Comparison of ENCODE assay signal across 32 cellular contexts in the genomic region with DNA sequence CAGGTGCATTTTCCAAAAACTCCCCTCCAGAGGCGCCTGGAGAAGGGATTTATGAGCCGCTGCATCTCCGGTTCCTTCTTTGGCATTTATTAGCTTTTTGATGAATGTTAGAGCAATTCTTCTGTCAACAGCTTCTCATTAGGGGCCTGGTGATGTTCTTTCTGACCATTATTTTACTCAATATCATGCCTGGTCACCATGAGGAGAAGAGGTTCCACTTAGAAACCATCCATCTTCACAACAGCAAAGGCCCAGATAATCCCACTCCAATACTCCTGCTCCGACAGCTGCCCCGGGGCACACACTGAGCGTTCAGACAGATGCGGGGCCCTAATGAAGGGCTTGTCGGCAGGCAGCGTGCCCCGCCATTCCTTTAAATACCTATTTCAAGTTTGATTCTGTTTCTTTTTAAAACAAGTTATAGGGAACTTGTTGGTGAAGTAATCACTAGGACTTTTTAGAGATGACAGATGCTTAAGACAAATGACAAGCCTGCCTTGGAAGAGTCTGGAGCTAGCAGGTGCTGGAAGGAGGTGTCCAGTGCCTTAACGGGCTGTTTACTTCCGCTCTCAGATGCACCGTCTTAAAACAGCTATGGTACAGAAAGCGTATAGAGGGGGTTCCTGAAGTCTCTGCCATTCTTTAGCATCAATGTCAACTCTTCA. TPM values are rescaled to one million over a fixed set of nuclear protein-coding genes. Genes with fewer than 3 reads are reported as not detected.
"Had no signal": no experiment of that assay in that cellular context is flagged by ENCODE, and none has a peak within 500 bp of the region (broad histone marks: within the 10 kb centered on the region; RNA-seq: fewer than 3 reads in every experiment).

No MANE protein-coding gene starts in this region.

- H3K9me3 Mint-ChIP-seq: activated CD4-positive, alpha-beta memory T cell treated with anti-CD3 and anti-CD28 coated beads, Interleukin-2, amount 10 ng/mL, durations not matched to agents 7 days and 5 days; activated naive CD4-positive, alpha-beta T cell treated with anti-CD3 and anti-CD28 coated beads for 36 hours; activated T-helper 17 cell treated with anti-CD3 and anti-CD28 coated beads, Interleukin-2, amount 50 U/mL, for 72 hours; central memory CD8-positive, alpha-beta T cell; T-cell had no signal

- DNase-seq: activated CD4-positive, alpha-beta memory T cell treated with anti-CD3 and anti-CD28 coated beads, Interleukin-2, amount 10 ng/mL, durations not matched to agents 7 days and 5 days; activated CD4-positive, alpha-beta T cell treated with anti-CD3 and anti-CD28 coated beads, Interleukin-2, amount 50 U/mL, for 1 hour; activated CD4-positive, CD25-positive, alpha-beta regulatory T cell; activated gamma-delta T cell; activated naive CD4-positive, alpha-beta T cell treated with anti-CD3 and anti-CD28 coated beads for 36 hours; activated T-cell treated with anti-CD3 and anti-CD28 coated beads for 4 hours; activated T-cell treated with anti-CD3 and anti-CD28 coated beads, Interleukin-2, amount 50 U/mL, for 48 hours; amygdala; KG1; NCI-H1048; NCI-H187; NCI-H2081; NCI-H2171 treated with DMSO at 0.1 percent for 48 hours; NCI-H226; NCI-H526 treated with DMSO at 0.1 percent for 48 hours; NCI-H82; OCI-M1; RPMI8226; T-cell; T-helper 2 cell; T1000 had no signal

- ATAC-seq: activated T-helper 17 cell treated with anti-CD3 and anti-CD28 coated beads, Interleukin-2, amount 50 U/mL, for 72 hours; Panc1; Right ventricle myocardium inferior; T-cell had no signal

- H3K27ac ChIP-seq: SK-N-MC, VCaP had no signal

- FAIRE-seq: astrocyte, TTC549 had no signal

- H3K4me1 Mint-ChIP-seq: activated CD4-positive, alpha-beta memory T cell treated with anti-CD3 and anti-CD28 coated beads, Interleukin-2, amount 10 ng/mL, durations not matched to agents 7 days and 5 days; activated T-helper 17 cell treated with anti-CD3 and anti-CD28 coated beads, Interleukin-2, amount 50 U/mL, for 72 hours; brain; central memory CD8-positive, alpha-beta T cell; T-cell had no signal

- H3K4me3 ChIP-seq: SK-N-MC had no signal

- H3K36me3 Mint-ChIP-seq: activated naive CD8-positive, alpha-beta T cell; brain; T-cell had no signal

- H3K27ac Mint-ChIP-seq: activated CD4-positive, alpha-beta memory T cell treated with anti-CD3 and anti-CD28 coated beads, Interleukin-2, amount 10 ng/mL, durations not matched to agents 7 days and 5 days; activated naive CD4-positive, alpha-beta T cell treated with anti-CD3 and anti-CD28 coated beads for 36 hours; activated naive CD8-positive, alpha-beta T cell; activated T-helper 17 cell treated with anti-CD3 and anti-CD28 coated beads, Interleukin-2, amount 50 U/mL, for 72 hours; brain; T-cell had no signal

- H3K4me3 Mint-ChIP-seq: activated CD4-positive, alpha-beta memory T cell treated with anti-CD3 and anti-CD28 coated beads, Interleukin-2, amount 10 ng/mL, durations not matched to agents 7 days and 5 days; activated naive CD4-positive, alpha-beta T cell treated with anti-CD3 and anti-CD28 coated beads for 36 hours; activated naive CD8-positive, alpha-beta T cell; activated T-helper 17 cell treated with anti-CD3 and anti-CD28 coated beads, Interleukin-2, amount 50 U/mL, for 72 hours; brain; central memory CD8-positive, alpha-beta T cell; T-cell had no signal

RNA-seq across cellular contexts. Expression of gene ECHDC3, which starts 31.7 kb away (rescaled TPM):
- total RNA-seq: activated CD4-positive, alpha-beta memory T cell treated with anti-CD3 and anti-CD28 coated beads, Interleukin-2, amount 10 ng/mL, durations not matched to agents 7 days and 5 days; M059J had no signal
